Comparison of ENCODE assay signal across 22 cellular contexts in the genomic region with DNA sequence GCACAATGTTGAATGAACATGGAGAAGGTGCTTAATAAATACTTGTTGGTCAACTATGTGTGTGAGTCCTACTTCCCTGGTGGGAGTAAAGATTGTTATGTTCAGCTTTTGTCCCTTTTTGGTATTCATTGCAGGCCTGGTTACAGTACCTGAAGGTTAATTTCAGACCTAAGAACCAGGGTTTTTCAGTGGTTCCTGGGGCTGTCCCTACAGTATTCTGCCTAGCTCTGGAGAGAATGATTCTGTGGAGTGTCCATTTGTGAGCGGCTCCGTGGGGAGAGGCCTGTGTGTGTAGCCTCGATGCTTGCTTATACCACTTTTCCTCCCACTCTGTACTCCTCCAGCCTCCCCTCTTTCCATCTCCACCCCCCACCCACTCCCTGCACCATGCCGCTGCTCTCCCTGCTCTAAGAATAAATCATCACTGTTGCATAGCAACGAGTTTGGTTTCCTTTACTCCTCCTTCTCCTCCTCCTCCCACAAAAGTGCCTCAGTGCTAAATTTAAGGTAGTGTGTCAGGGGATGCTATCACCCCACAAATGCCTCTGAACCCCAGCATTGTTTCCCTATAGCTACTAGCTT.
DNase-seq lines count a peak whose midpoint lies in the region; ATAC-seq and TF ChIP-seq lines count a peak whose summit lies in the region.
"Had no signal": no experiment of that assay in that cellular context is flagged by ENCODE, and none has a peak within 500 bp of the region (broad histone marks: within the 10 kb centered on the region; RNA-seq: fewer than 3 reads in every experiment).

No MANE protein-coding gene starts in this region.

- no peaks in the 10 kb centered on the region for H3K9me3 Mint-ChIP-seq in activated naive CD8-positive, alpha-beta T cell treated with anti-CD3 and anti-CD28 coated beads, Interleukin-2, amount 50 U/mL, for 24 hours
- H3K9me3 Mint-ChIP-seq in activated naive CD8-positive, alpha-beta T cell treated with anti-CD3 and anti-CD28 coated beads for 36 hours: no peaks in the 10 kb centered on the region
- no peaks in the 10 kb centered on the region for H3K9me3 Mint-ChIP-seq in stimulated activated effector memory CD8-positive, alpha-beta T cell treated with anti-CD3 and anti-CD28 coated beads, Interleukin-12 subunit alpha, Interleukin-12 subunit beta, amount 100 ng/mL, for 72 hours
- H3K9me3 Mint-ChIP-seq: activated naive CD4-positive, alpha-beta T cell treated with anti-CD3 and anti-CD28 coated beads for 36 hours; activated T-cell treated with anti-CD3 and anti-CD28 coated beads, Interleukin-2, amount 50 U/mL, for 4 hours; central memory CD8-positive, alpha-beta T cell had no signal

- intact Hi-C loops in heart right ventricle (cut with DNase I): no loop called here

- no peaks in the 10 kb centered on the region for H3K4me1 Mint-ChIP-seq in activated naive CD8-positive, alpha-beta T cell treated with anti-CD3 and anti-CD28 coated beads, Interleukin-2, amount 50 U/mL, for 24 hours
- H3K4me1 Mint-ChIP-seq in activated naive CD8-positive, alpha-beta T cell treated with anti-CD3 and anti-CD28 coated beads for 36 hours: no peaks in the 10 kb centered on the region
- no peaks in the 10 kb centered on the region for H3K4me1 Mint-ChIP-seq in stimulated activated effector memory CD8-positive, alpha-beta T cell treated with anti-CD3 and anti-CD28 coated beads, Interleukin-12 subunit alpha, Interleukin-12 subunit beta, amount 100 ng/mL, for 72 hours
- H3K4me1 Mint-ChIP-seq: central memory CD8-positive, alpha-beta T cell; IgD-negative memory B cell had no signal

- H3K36me3 ChIP-seq in heart right ventricle: no peaks in the 10 kb centered on the region
- H3K36me3 ChIP-seq: Peyer's patch, SJCRH30, suprapubic skin, uterus had no signal

- H3K9me3 ChIP-seq in heart right ventricle: no peaks in the 10 kb centered on the region
- H3K9me3 ChIP-seq: Caco-2, Peyer's patch, SJCRH30, suprapubic skin, uterus had no signal

- peak; percentile 41 for ATAC-seq in activated naive CD8-positive, alpha-beta T cell treated with anti-CD3 and anti-CD28 coated beads, Interleukin-2, amount 50 U/mL, for 24 hours
- ATAC-seq in heart right ventricle (peak in 7 of 8 donors; percentile 27 to 82 (median 73)), GM19452 (IDR thresholded peaks at IDR 0.05; ENCODE audit: unreplicated experiment) (no peak)
- ATAC-seq in stimulated activated effector memory CD8-positive, alpha-beta T cell treated with anti-CD3 and anti-CD28 coated beads, Interleukin-12 subunit alpha, Interleukin-12 subunit beta, amount 100 ng/mL, for 72 hours: peak; percentile 11
- ATAC-seq: activated T-cell treated with anti-CD3 and anti-CD28 coated beads, Interleukin-2, amount 50 U/mL, for 4 hours had no signal

- WGBS in heart right ventricle, 2 donors: 35 to 43% methylated on average over 5 of the region's 5 CpGs

- H3K27me3 ChIP-seq in heart right ventricle: no peaks in the 10 kb centered on the region
- H3K27me3 ChIP-seq: Peyer's patch, SJCRH30, suprapubic skin, uterus had no signal

- no peak overlapping the region for H3K27ac ChIP-seq in heart right ventricle
- H3K27ac ChIP-seq: Peyer's patch, SJCRH30, suprapubic skin, uterus had no signal

- H3K36me3 Mint-ChIP-seq in activated naive CD8-positive, alpha-beta T cell treated with anti-CD3 and anti-CD28 coated beads, Interleukin-2, amount 50 U/mL, for 24 hours (ENCODE audit: low read depth): no peaks in the 10 kb centered on the region
- no peaks in the 10 kb centered on the region for H3K36me3 Mint-ChIP-seq in activated naive CD8-positive, alpha-beta T cell treated with anti-CD3 and anti-CD28 coated beads for 36 hours
- H3K36me3 Mint-ChIP-seq in stimulated activated effector memory CD8-positive, alpha-beta T cell treated with anti-CD3 and anti-CD28 coated beads, Interleukin-12 subunit alpha, Interleukin-12 subunit beta, amount 100 ng/mL, for 72 hours: no peaks in the 10 kb centered on the region
- H3K36me3 Mint-ChIP-seq: IgD-negative memory B cell had no signal

- peaks cover 0 to 57% (median 20%) of the 10 kb centered on the region in 9 donors for H3K4me1 ChIP-seq in heart right ventricle
- H3K4me1 ChIP-seq: Caco-2, Peyer's patch, suprapubic skin had no signal

- no peak for DNase-seq in activated naive CD8-positive, alpha-beta T cell treated with anti-CD3 and anti-CD28 coated beads, Interleukin-2, amount 50 U/mL, for 24 hours
- no peak for DNase-seq in activated naive CD8-positive, alpha-beta T cell treated with anti-CD3 and anti-CD28 coated beads for 36 hours
- DNase-seq in NCI-H2227 treated with DMSO at 0.1 percent for 48 hours (lab: John Stamatoyannopoulos, UW): peak; percentile 29
- DNase-seq in heart right ventricle: no peak
- no peak for DNase-seq in stimulated activated effector memory CD8-positive, alpha-beta T cell treated with anti-CD3 and anti-CD28 coated beads, Interleukin-12 subunit alpha, Interleukin-12 subunit beta, amount 100 ng/mL, for 72 hours (ENCODE audit: low spot score in 2 of 2)
- no peak for DNase-seq in activated CD4-positive, CD25-positive, alpha-beta regulatory T cell (lab: John Stamatoyannopoulos, UW)
- no peak for DNase-seq in HPDE6-E6E7 (ENCODE audit: extremely low spot score)
- DNase-seq: activated naive CD4-positive, alpha-beta T cell treated with anti-CD3 and anti-CD28 coated beads for 36 hours; activated T-cell treated with anti-CD3 and anti-CD28 coated beads, Interleukin-2, amount 50 U/mL, for 4 hours; C1 segment of cervical spinal cord; Caco-2; NCI-H1105 treated with DMSO at 0.1 percent for 48 hours; NCI-H2081; NCI-H510A treated with DMSO at 0.1 percent for 48 hours; Peyer's patch; SJCRH30; small intestine had no signal

- H3K27ac Mint-ChIP-seq in activated naive CD8-positive, alpha-beta T cell treated with anti-CD3 and anti-CD28 coated beads, Interleukin-2, amount 50 U/mL, for 24 hours: no peak overlapping the region
- H3K27ac Mint-ChIP-seq in activated naive CD8-positive, alpha-beta T cell treated with anti-CD3 and anti-CD28 coated beads for 36 hours: no peak overlapping the region
- no peak overlapping the region for H3K27ac Mint-ChIP-seq in stimulated activated effector memory CD8-positive, alpha-beta T cell treated with anti-CD3 and anti-CD28 coated beads, Interleukin-12 subunit alpha, Interleukin-12 subunit beta, amount 100 ng/mL, for 72 hours
- H3K27ac Mint-ChIP-seq: activated naive CD4-positive, alpha-beta T cell treated with anti-CD3 and anti-CD28 coated beads for 36 hours; IgD-negative memory B cell had no signal

- no peak overlapping the region for H3K4me3 ChIP-seq in heart right ventricle
- H3K4me3 ChIP-seq: Peyer's patch, SJCRH30, suprapubic skin, uterus had no signal

- no peak overlapping the region for H3K4me3 Mint-ChIP-seq in activated naive CD8-positive, alpha-beta T cell treated with anti-CD3 and anti-CD28 coated beads, Interleukin-2, amount 50 U/mL, for 24 hours
- no peak overlapping the region for H3K4me3 Mint-ChIP-seq in activated naive CD8-positive, alpha-beta T cell treated with anti-CD3 and anti-CD28 coated beads for 36 hours
- H3K4me3 Mint-ChIP-seq in stimulated activated effector memory CD8-positive, alpha-beta T cell treated with anti-CD3 and anti-CD28 coated beads, Interleukin-12 subunit alpha, Interleukin-12 subunit beta, amount 100 ng/mL, for 72 hours: no peak overlapping the region
- H3K4me3 Mint-ChIP-seq: activated naive CD4-positive, alpha-beta T cell treated with anti-CD3 and anti-CD28 coated beads for 36 hours; activated T-cell treated with anti-CD3 and anti-CD28 coated beads, Interleukin-2, amount 50 U/mL, for 4 hours; central memory CD8-positive, alpha-beta T cell; IgD-negative memory B cell had no signal

- TF ChIP-seq CTCF in heart right ventricle (IDR thresholded peaks at IDR 0.05): no peak

- peaks cover 7% of the 10 kb centered on the region for H3K27me3 Mint-ChIP-seq in activated naive CD8-positive, alpha-beta T cell treated with anti-CD3 and anti-CD28 coated beads, Interleukin-2, amount 50 U/mL, for 24 hours
- peaks cover 9% of the 10 kb centered on the region for H3K27me3 Mint-ChIP-seq in activated naive CD8-positive, alpha-beta T cell treated with anti-CD3 and anti-CD28 coated beads for 36 hours
- H3K27me3 Mint-ChIP-seq: central memory CD8-positive, alpha-beta T cell; IgD-negative memory B cell had no signal
